ENCODE assay signal across 1 cellular context in the genomic region with DNA sequence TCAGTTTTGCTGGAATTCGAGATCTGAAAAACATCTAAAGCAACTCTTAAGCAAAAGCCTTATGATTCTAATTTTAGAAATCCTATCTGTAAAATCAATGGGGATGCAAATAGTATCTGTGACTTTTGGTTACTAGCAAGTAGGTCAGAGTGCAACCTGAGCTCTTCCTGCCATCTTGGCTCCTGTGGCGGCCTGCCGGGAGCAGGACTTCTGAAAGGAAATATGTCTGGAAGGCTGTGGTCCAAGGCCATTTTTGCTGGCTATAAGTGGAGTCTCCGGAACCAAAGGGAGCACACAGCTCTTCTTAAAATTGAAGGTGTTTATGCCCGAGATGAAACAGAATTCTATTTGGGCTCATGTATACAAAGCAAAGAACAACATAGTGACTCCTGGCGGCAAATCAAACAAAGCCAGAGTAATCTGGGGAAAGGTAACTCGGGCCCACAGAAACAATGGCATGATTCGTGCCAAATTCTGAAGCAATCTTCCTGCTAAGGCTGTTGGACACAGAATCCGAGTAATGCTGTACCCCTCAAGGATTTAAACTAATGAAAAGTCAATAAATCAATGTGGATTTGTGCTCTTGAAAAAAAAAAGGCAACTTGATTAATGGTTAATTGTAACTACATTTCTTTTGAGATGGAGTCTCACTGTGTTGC.
TF ChIP-seq lines count a peak whose summit lies in the region.

No MANE protein-coding gene starts in this region.

TF ChIP-seq in K562, 482 proteins besides CTCF, POLR2A, EP300 and RAD21 (continued from another document):
- TF ChIP-seq, protein P1, sequence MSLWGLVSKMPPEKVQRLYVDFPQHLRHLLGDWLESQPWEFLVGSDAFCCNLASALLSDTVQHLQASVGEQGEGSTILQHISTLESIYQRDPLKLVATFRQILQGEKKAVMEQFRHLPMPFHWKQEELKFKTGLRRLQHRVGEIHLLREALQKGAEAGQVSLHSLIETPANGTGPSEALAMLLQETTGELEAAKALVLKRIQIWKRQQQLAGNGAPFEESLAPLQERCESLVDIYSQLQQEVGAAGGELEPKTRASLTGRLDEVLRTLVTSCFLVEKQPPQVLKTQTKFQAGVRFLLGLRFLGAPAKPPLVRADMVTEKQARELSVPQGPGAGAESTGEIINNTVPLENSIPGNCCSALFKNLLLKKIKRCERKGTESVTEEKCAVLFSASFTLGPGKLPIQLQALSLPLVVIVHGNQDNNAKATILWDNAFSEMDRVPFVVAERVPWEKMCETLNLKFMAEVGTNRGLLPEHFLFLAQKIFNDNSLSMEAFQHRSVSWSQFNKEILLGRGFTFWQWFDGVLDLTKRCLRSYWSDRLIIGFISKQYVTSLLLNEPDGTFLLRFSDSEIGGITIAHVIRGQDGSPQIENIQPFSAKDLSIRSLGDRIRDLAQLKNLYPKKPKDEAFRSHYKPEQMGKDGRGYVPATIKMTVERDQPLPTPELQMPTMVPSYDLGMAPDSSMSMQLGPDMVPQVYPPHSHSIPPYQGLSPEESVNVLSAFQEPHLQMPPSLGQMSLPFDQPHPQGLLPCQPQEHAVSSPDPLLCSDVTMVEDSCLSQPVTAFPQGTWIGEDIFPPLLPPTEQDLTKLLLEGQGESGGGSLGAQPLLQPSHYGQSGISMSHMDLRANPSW (CRISPR knock-in tag; IDR thresholded peaks at IDR 0.05) = no peak
- TF ChIP-seq, protein P2, sequence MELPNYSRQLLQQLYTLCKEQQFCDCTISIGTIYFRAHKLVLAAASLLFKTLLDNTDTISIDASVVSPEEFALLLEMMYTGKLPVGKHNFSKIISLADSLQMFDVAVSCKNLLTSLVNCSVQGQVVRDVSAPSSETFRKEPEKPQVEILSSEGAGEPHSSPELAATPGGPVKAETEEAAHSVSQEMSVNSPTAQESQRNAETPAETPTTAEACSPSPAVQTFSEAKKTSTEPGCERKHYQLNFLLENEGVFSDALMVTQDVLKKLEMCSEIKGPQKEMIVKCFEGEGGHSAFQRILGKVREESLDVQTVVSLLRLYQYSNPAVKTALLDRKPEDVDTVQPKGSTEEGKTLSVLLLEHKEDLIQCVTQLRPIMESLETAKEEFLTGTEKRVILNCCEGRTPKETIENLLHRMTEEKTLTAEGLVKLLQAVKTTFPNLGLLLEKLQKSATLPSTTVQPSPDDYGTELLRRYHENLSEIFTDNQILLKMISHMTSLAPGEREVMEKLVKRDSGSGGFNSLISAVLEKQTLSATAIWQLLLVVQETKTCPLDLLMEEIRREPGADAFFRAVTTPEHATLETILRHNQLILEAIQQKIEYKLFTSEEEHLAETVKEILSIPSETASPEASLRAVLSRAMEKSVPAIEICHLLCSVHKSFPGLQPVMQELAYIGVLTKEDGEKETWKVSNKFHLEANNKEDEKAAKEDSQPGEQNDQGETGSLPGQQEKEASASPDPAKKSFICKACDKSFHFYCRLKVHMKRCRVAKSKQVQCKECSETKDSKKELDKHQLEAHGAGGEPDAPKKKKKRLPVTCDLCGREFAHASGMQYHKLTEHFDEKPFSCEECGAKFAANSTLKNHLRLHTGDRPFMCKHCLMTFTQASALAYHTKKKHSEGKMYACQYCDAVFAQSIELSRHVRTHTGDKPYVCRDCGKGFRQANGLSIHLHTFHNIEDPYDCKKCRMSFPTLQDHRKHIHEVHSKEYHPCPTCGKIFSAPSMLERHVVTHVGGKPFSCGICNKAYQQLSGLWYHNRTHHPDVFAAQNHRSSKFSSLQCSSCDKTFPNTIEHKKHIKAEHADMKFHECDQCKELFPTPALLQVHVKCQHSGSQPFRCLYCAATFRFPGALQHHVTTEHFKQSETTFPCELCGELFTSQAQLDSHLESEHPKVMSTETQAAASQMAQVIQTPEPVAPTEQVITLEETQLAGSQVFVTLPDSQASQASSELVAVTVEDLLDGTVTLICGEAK (IDR thresholded peaks at IDR 0.05) = no peak
- TF ChIP-seq, protein P2 (CRISPR knock-in tag; IDR thresholded peaks at IDR 0.05) = no peak
- TF ChIP-seq, protein P3, sequence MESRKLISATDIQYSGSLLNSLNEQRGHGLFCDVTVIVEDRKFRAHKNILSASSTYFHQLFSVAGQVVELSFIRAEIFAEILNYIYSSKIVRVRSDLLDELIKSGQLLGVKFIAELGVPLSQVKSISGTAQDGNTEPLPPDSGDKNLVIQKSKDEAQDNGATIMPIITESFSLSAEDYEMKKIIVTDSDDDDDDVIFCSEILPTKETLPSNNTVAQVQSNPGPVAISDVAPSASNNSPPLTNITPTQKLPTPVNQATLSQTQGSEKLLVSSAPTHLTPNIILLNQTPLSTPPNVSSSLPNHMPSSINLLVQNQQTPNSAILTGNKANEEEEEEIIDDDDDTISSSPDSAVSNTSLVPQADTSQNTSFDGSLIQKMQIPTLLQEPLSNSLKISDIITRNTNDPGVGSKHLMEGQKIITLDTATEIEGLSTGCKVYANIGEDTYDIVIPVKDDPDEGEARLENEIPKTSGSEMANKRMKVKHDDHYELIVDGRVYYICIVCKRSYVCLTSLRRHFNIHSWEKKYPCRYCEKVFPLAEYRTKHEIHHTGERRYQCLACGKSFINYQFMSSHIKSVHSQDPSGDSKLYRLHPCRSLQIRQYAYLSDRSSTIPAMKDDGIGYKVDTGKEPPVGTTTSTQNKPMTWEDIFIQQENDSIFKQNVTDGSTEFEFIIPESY (CRISPR knock-in tag; IDR thresholded peaks at IDR 0.05) = no peak
- no peak for TF ChIP-seq PRPF4 (IDR thresholded peaks at IDR 0.05; ENCODE audit: insufficient read depth, low read depth, low read length, poor library complexity, severe bottlenecking)
- TF ChIP-seq PHF20 (IDR thresholded peaks at IDR 0.05; ENCODE audit: partially characterized antibody) = no peak
- no peak for TF ChIP-seq LCOR (CRISPR knock-in tag; IDR thresholded peaks at IDR 0.05)
- TF ChIP-seq NFATC3 (IDR thresholded peaks at IDR 0.05) = no peak
- no peak for TF ChIP-seq ZNF197 (CRISPR knock-in tag; IDR thresholded peaks at IDR 0.05; ENCODE audit: low read depth)
- TF ChIP-seq, protein P4, sequence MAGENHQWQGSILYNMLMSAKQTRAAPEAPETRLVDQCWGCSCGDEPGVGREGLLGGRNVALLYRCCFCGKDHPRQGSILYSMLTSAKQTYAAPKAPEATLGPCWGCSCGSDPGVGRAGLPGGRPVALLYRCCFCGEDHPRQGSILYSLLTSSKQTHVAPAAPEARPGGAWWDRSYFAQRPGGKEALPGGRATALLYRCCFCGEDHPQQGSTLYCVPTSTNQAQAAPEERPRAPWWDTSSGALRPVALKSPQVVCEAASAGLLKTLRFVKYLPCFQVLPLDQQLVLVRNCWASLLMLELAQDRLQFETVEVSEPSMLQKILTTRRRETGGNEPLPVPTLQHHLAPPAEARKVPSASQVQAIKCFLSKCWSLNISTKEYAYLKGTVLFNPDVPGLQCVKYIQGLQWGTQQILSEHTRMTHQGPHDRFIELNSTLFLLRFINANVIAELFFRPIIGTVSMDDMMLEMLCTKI (IDR thresholded peaks at IDR 0.05; ENCODE audit: partially characterized antibody) = no peak
TF ChIP-seq in K562: peak in this region for 0.
